ENCODE assay signal across 30 cellular contexts in the genomic region with DNA sequence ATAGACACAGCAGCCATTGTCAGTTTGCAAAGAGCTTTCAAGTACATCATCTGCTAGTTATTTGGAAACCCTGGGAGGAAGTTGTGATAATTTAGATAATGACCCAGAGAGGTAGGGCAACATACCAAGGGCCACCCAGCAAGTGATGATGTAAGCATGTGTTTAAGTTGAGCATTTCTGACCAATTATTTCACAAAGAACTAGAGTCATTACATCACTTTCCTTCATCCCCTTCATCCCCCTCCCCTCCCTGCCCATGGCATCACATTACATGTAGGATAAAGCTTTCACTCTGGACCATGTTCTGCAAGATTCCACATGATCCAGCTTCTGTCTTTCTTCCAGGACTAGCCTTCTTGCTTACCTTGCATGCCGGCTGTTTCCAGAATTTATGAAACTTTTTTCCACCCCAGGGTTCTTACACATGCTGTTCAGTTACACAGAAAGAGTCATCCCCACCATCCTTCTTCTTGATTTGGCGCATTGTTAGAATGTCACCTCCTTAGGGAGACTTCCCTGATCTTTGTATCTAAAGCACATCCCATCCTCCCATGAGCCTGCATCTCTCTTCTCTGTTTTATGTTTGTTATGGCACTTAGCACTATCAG.
DNase-seq lines count a peak whose midpoint lies in the region; TF ChIP-seq lines count a peak whose summit lies in the region.
"Had no signal": no experiment of that assay in that cellular context is flagged by ENCODE, and none has a peak within 500 bp of the region (broad histone marks: within the 10 kb centered on the region; RNA-seq: fewer than 3 reads in every experiment).

No MANE protein-coding gene starts in this region.

- H3K4me3 ChIP-seq in adipocyte (ENCODE audit: low read length) (no peak overlapping the region), tibial artery (no peak overlapping the region), coronary artery (no peak overlapping the region)
- H3K4me3 ChIP-seq: heart left ventricle, mucosa of descending colon, prostate gland, right lobe of liver had no signal

- intact Hi-C loops in tibial artery (cut with DNase I; ENCODE audit: low total_unique reads), result no loop called here

- TF ChIP-seq CTCF in tibial artery (IDR thresholded peaks at IDR 0.05) (no peak), coronary artery (IDR thresholded peaks at IDR 0.05) (no peak)

- H3K36me3 ChIP-seq in adipocyte (ENCODE audit: control insufficient read depth, insufficient read depth, low read length, severe bottlenecking) (no peaks in the 10 kb centered on the region), tibial artery (no peaks in the 10 kb centered on the region)
- H3K36me3 ChIP-seq: heart left ventricle, prostate gland, right lobe of liver had no signal

- H3K27me3 ChIP-seq in adipocyte (replicated peaks; ENCODE audit: control insufficient read depth, insufficient read depth, low read length), result no peaks in the 10 kb centered on the region
- H3K27me3 ChIP-seq in tibial artery, result no peaks in the 10 kb centered on the region
- H3K27me3 ChIP-seq: heart left ventricle, right lobe of liver had no signal

- H3K4me1 ChIP-seq in adipocyte (ENCODE audit: control insufficient read depth, insufficient read depth, low read length), result peaks cover 45% of the 10 kb centered on the region
- H3K4me1 ChIP-seq in tibial artery, result peaks cover 0 to 16% (median 4%) of the 10 kb centered on the region in 4 donors
- H3K4me1 ChIP-seq: prostate gland had no signal

- DNase-seq in SKM-1 treated with dmso at 0.1 percent for 144 hours (lab: John Stamatoyannopoulos, UW; ENCODE audit: unreplicated experiment) (peak; percentile 38), SKM-1 (lab: John Stamatoyannopoulos, UW; ENCODE audit: unreplicated experiment) (no peak), adipocyte (ENCODE audit: low read depth) (peak; percentile 27), fibroblast of the conjunctiva (ENCODE audit: low read depth) (peak; percentile 17), NCI-H446 treated with DMSO at 0.1 percent for 48 hours (lab: John Stamatoyannopoulos, UW) (no peak), tibial artery (no peak), medulla oblongata (ENCODE audit: extremely low spot score) (no peak), coronary artery (ENCODE audit: low spot score) (no peak)
- DNase-seq: activated CD4-positive, alpha-beta T cell treated with anti-CD3 and anti-CD28 coated beads for 36 hours; activated CD8-positive, alpha-beta memory T cell treated with anti-CD3 and anti-CD28 coated beads, Interleukin-2, amount 50 U/mL, for 48 hours; activated CD8-positive, alpha-beta T cell treated with anti-CD3 and anti-CD28 coated beads for 36 hours; activated naive CD4-positive, alpha-beta T cell treated with Interleukin-2 at 50 U/mL for 16 hours; COR-L47; foreskin fibroblast; heart left ventricle; mucosa of descending colon; natural killer cell; NCI-H1092 treated with DMSO at 0.1 percent for 48 hours; NCI-H1930; NCI-H524; occipital lobe; right lobe of liver; SHP77 treated with DMSO at 0.1 percent for 48 hours; stimulated activated CD8-positive, alpha-beta memory T cell treated with anti-CD3 and anti-CD28 coated beads, Interleukin-4, amount 100 ng/mL, for 48 hours; stimulated activated naive CD8-positive, alpha-beta T cell treated with anti-CD3 and anti-CD28 coated beads, Interleukin-15, amount 100 ng/mL, for 72 hours; SW 1271; T-helper 9 cell had no signal

- peaks cover 5% of the 10 kb centered on the region for H3K9me3 ChIP-seq in adipocyte (ENCODE audit: control insufficient read depth, low read length)
- H3K9me3 ChIP-seq in tibial artery, result no peaks in the 10 kb centered on the region
- H3K9me3 ChIP-seq: mucosa of descending colon, prostate gland, right lobe of liver had no signal

- H3K27ac ChIP-seq in tibial artery (no peak overlapping the region), coronary artery (no peak overlapping the region)
- H3K27ac ChIP-seq: 22Rv1, C4-2B, heart left ventricle, prostate gland, right lobe of liver had no signal

- H3K9ac ChIP-seq in adipocyte (ENCODE audit: low read length), result no peak overlapping the region

Comparison
In these comparisons a context has a peak if more than half of its experiments do, and no peak if none do; other contexts are left out.
1. DNase-seq: peak in SKM-1 treated with dmso at 0.1 percent for 144 hours (single experiment), adipocyte (single experiment) and fibroblast of the conjunctiva (single experiment); none in SKM-1 (single experiment), NCI-H446 treated with DMSO at 0.1 percent for 48 hours (single experiment), tibial artery (0 of 2), medulla oblongata (single experiment) and coronary artery (single experiment).